ENCODE assay signal across 3 cellular contexts in genomic region chr11:22387126-22387525, GRCh38. TPM values are rescaled to one million over a fixed set of nuclear protein-coding genes. Genes with fewer than 3 reads are reported as not detected.
"Had no signal": no experiment of that assay in that cellular context is flagged by ENCODE, and none has a peak within 500 bp of the region (broad histone marks: within the 10 kb centered on the region; RNA-seq: fewer than 3 reads in every experiment).

No MANE protein-coding gene starts in this region.

- ATAC-seq: GM12878 had no signal

- DNase-seq: GDM1, GF-D8 had no signal

- H3K4me3 ChIP-seq: GM12878 had no signal

RNA-seq across cellular contexts. Expression of gene SLC17A6, which starts 48.9 kb away (rescaled TPM):
- total RNA-seq: GM12878 had no signal
- polyA plus RNA-seq: GM12878 had no signal
